10 cellular contexts compared by ENCODE assay signal in the genomic region with DNA sequence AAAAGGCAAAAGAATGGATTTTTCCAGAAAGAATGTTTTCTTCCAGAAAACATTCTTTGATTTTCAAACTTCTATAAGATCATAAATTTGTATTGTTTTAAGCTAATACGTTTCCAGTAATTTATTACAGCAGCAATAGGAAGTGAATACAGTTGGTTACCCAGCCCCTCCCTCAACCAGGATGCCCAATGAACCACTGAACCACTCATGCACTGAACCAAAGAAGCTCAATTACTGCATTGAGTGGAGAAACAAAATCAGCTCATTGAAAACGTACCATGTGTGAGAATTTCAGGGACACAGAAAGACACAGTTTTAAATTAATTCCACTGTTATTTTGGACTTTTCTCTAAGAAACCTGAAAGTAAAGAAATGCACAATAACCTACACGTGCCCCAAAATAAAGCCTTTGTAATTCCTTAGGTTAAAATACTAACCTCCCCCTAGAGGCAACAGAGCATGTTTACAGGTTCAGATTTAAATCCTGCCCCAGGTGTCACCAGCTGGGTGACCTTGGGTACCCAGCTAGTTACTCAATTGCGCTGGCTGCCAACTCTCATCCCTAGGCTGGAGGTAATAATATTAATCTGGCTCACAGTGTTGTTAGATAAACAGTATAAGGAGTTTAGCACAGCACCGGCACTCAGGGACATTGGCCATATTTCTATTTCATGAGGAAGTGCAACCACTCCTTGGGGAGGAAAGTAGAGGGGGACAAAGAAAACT.
DNase-seq lines count a peak whose midpoint lies in the region; ATAC-seq and TF ChIP-seq lines count a peak whose summit lies in the region.
"Had no signal": no experiment of that assay in that cellular context is flagged by ENCODE, and none has a peak within 500 bp of the region (broad histone marks: within the 10 kb centered on the region; RNA-seq: fewer than 3 reads in every experiment).

No MANE protein-coding gene starts in this region.

- no peak overlapping the region for H3K4me3 ChIP-seq in SK-N-SH (ENCODE audit: low read depth in 2 of 2, low read length in 1 of 2)
- no peak overlapping the region for H3K4me3 ChIP-seq in SJCRH30
- H3K4me3 ChIP-seq: left lung had no signal

- no peaks in the 10 kb centered on the region for H3K79me2 ChIP-seq in SK-N-SH (ENCODE audit: insufficient read depth)

- POLR2A ChIA-PET in SK-N-SH (lab: Yijun Ruan, JAX), result no interaction called here

- H4K20me1 ChIP-seq in SK-N-SH (ENCODE audit: insufficient read depth), result no peaks in the 10 kb centered on the region

- H3K27ac ChIP-seq in SK-N-SH (ENCODE audit: low read depth in 2 of 2, low read length in 1 of 2), result no peak overlapping the region
- no peak overlapping the region for H3K27ac ChIP-seq in SJCRH30
- H3K27ac ChIP-seq: left lung had no signal

- ATAC-seq in HG03025 (IDR thresholded peaks at IDR 0.05; ENCODE audit: low FRiP score, unreplicated experiment), result no peak
- ATAC-seq: left lung had no signal

- H3K36me3 ChIP-seq in SK-N-SH (replicated peaks in 1 of 2; ENCODE audit: control insufficient read depth in 1 of 2, insufficient read depth in 2 of 2, low read length in 1 of 2), result no peaks in the 10 kb centered on the region
- no peaks in the 10 kb centered on the region for H3K36me3 ChIP-seq in SJCRH30
- H3K36me3 ChIP-seq: left lung had no signal

- no peak overlapping the region for H3K9ac ChIP-seq in SK-N-SH

- WGBS in SK-N-SH (ENCODE audit: low lambda C conversion rate), result 82% methylated on average over 5 of the region's 5 CpGs

- no peaks in the 10 kb centered on the region for H3F3A ChIP-seq in SK-N-SH (replicated peaks; ENCODE audit: insufficient read depth)

- H3K27me3 ChIP-seq in SK-N-SH (ENCODE audit: insufficient read depth) (no peaks in the 10 kb centered on the region), SJCRH30 (no peaks in the 10 kb centered on the region)
- H3K27me3 ChIP-seq: left lung had no signal

- TF ChIP-seq EP300 in SK-N-SH (IDR thresholded peaks at IDR 0.05; ENCODE audit: borderline replicate concordance in 1 of 2, low read depth in 1 of 2, low read length in 1 of 2), result no peak

- TF ChIP-seq CTCF in SK-N-SH (IDR thresholded peaks at IDR 0.05), result peak; percentile 40

- no peak for TF ChIP-seq RAD21 in SK-N-SH (IDR thresholded peaks at IDR 0.05; ENCODE audit: low read length)

- no peak overlapping the region for H2AFZ ChIP-seq in SK-N-SH (ENCODE audit: low read depth)

- H3K9me3 ChIP-seq in SK-N-SH (no peaks in the 10 kb centered on the region), SJCRH30 (replicated peaks) (no peaks in the 10 kb centered on the region)
- H3K9me3 ChIP-seq: left lung had no signal

- H3K9me2 ChIP-seq in SK-N-SH, result no peaks in the 10 kb centered on the region

- H3K4me1 ChIP-seq in SK-N-SH (ENCODE audit: control insufficient read depth in 1 of 2, insufficient read depth in 2 of 2, low read depth in 1 of 2, low read length in 1 of 2) (peaks cover 0 to 20% of the 10 kb centered on the region in 2 experiments; a peak in 1 of 4 replicates), SJCRH30 (0 out of 2 replicates have a peak, but pooled peaks cover 3% of the 10 kb centered on the region)
- H3K4me1 ChIP-seq: left lung had no signal

- no peak overlapping the region for H3K4me2 ChIP-seq in SK-N-SH

- CTCF ChIA-PET in SK-N-SH (lab: Yijun Ruan, JAX), result interaction anchor here (0.9 to 1.7 kb wide), 8 partner anchors 12 to 559 kb away, joined by 3 to 5 read pairs (median 4); no protein-coding TSS in a partner anchor

- peak; percentile 9 for DNase-seq in COLO668 (lab: John Stamatoyannopoulos, UW; ENCODE audit: unreplicated experiment)
- DNase-seq in HCEC 1CT, result peak; percentile 45
- DNase-seq in SK-N-SH, result no peak
- peak; percentile 6 for DNase-seq in kidney glomerular epithelial cell (lab: John Stamatoyannopoulos, UW)
- no peak for DNase-seq in SJCRH30
- no peak for DNase-seq in cerebellar nuclear complex (lab: John Stamatoyannopoulos, UW)
- no peak for DNase-seq in NCI-H2029 treated with DMSO at 0.1 percent for 48 hours (lab: John Stamatoyannopoulos, UW)
- DNase-seq: activated naive CD4-positive, alpha-beta T cell treated with Interleukin-2 at 50 U/mL for 16 hours; left lung had no signal

TF ChIP-seq in SK-N-SH, 30 proteins besides CTCF, POLR2A, EP300 and RAD21:
- no peak for TF ChIP-seq SMC3 (IDR thresholded peaks at IDR 0.05; ENCODE audit: low read depth, low read length)
- TF ChIP-seq, protein P1, sequence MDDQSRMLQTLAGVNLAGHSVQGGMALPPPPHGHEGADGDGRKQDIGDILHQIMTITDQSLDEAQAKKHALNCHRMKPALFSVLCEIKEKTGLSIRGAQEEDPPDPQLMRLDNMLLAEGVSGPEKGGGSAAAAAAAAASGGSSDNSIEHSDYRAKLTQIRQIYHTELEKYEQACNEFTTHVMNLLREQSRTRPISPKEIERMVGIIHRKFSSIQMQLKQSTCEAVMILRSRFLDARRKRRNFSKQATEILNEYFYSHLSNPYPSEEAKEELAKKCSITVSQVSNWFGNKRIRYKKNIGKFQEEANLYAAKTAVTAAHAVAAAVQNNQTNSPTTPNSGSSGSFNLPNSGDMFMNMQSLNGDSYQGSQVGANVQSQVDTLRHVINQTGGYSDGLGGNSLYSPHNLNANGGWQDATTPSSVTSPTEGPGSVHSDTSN (IDR thresholded peaks at IDR 0.05), result no peak

Comparison
In these comparisons a context has a peak if more than half of its experiments do, and no peak if none do; other contexts are left out.
1. DNase-seq: peak in COLO668 (single experiment), HCEC 1CT (single experiment) and kidney glomerular epithelial cell (single experiment); none in SK-N-SH (single experiment), SJCRH30 (0 of 2), cerebellar nuclear complex (0 of 2) and NCI-H2029 treated with DMSO at 0.1 percent for 48 hours (single experiment).